In the genomic region with DNA sequence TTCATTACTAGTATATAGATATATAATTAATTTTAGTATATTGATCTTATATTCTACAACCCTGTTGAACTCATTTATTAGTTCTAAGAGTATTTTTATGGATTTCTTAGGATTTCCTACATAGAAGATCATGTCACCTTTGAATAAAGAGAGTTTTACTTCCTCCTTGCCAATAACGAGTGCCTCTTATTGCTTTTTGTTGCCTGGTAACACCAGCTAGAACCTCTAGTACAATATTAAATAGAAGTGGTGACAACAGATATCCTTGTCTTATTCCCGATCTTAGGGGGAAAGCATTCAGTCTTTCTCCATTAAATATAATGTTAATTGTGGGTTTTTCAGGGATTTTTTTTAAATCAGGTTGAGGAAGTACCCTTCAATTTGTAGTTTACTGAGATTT, we compare ENCODE assay signal across 24 cellular contexts. TPM values are rescaled to one million over a fixed set of nuclear protein-coding genes. Genes with fewer than 3 reads are reported as not detected.
"Had no signal": no experiment of that assay in that cellular context is flagged by ENCODE, and none has a peak within 500 bp of the region (broad histone marks: within the 10 kb centered on the region; RNA-seq: fewer than 3 reads in every experiment).

No MANE protein-coding gene starts in this region.

- H3K27me3 Mint-ChIP-seq: activated B cell treated with CpG ODN at 0.5 μM for 24 hours; activated CD4-positive, alpha-beta T cell treated with anti-CD3 and anti-CD28 coated beads for 36 hours; activated naive CD8-positive, alpha-beta T cell treated with anti-CD3 and anti-CD28 coated beads for 36 hours; natural killer cell treated with Interleukin-12 subunit alpha and Interleukin-12 subunit beta and Interleukin-15 and Interleukin-18, amount 100 ng/mL, for 72 hours had no signal

- H3K4me1 ChIP-seq: breast epithelium, prostate gland, spleen, testis, upper lobe of left lung had no signal

- H3K4me3 Mint-ChIP-seq: activated B cell treated with CpG ODN at 0.5 μM for 24 hours; activated CD4-positive, alpha-beta T cell treated with anti-CD3 and anti-CD28 coated beads for 36 hours; activated naive CD8-positive, alpha-beta T cell treated with anti-CD3 and anti-CD28 coated beads for 36 hours; activated T-cell treated with anti-CD3 and anti-CD28 coated beads, Interleukin-2, amount 50 U/mL, for 4 hours; natural killer cell treated with Interleukin-12 subunit alpha and Interleukin-12 subunit beta and Interleukin-15 and Interleukin-18, amount 100 ng/mL, for 72 hours; T-helper 1 cell treated with Interleukin-12 subunit alpha and Interleukin-12 subunit beta and Interleukin-4 antibody, amounts not matched to agents 30 μg/mL and 1 μg/mL, for 36 hours had no signal

- H3K36me3 ChIP-seq: breast epithelium, ovary, prostate gland had no signal

- DNase-seq: activated B cell treated with CpG ODN at 0.5 μM for 24 hours; activated CD4-positive, alpha-beta T cell treated with anti-CD3 and anti-CD28 coated beads for 36 hours; activated CD4-positive, alpha-beta T cell treated with anti-CD3 and anti-CD28 coated beads, Interleukin-2, amount 50 U/mL, for 48 hours; activated CD8-positive, alpha-beta memory T cell treated with anti-CD3 and anti-CD28 coated beads, Interleukin-2, amount 50 U/mL, for 48 hours; activated naive CD4-positive, alpha-beta T cell treated with Interleukin-2 at 50 U/mL for 16 hours; activated naive CD8-positive, alpha-beta T cell treated with anti-CD3 and anti-CD28 coated beads for 36 hours; activated T-cell treated with anti-CD3 and anti-CD28 coated beads, Interleukin-2, amount 50 U/mL, for 4 hours; erythroblast; foreskin fibroblast; left ventricle myocardium superior; mammary epithelial cell; midbrain; ovary; spleen; stimulated activated CD4-positive, alpha-beta T cell treated with anti-CD3 and anti-CD28 coated beads, Interleukin-4, amount 100 ng/mL, for 1 hour; stimulated activated naive CD4-positive, alpha-beta T cell; T1000; testis; upper lobe of left lung had no signal

- ATAC-seq: activated CD4-positive, alpha-beta T cell treated with anti-CD3 and anti-CD28 coated beads for 36 hours; activated T-cell treated with anti-CD3 and anti-CD28 coated beads, Interleukin-2, amount 50 U/mL, for 4 hours; left ventricle myocardium superior; natural killer cell treated with Interleukin-12 subunit alpha and Interleukin-12 subunit beta and Interleukin-15 and Interleukin-18, amount 100 ng/mL, for 72 hours had no signal

- H3K9me3 ChIP-seq: breast epithelium, ovary, prostate gland, spleen, testis, upper lobe of left lung had no signal

- H3K27ac ChIP-seq: breast epithelium, ovary, spleen, testis, upper lobe of left lung had no signal

- H3K27ac Mint-ChIP-seq: activated B cell treated with CpG ODN at 0.5 μM for 24 hours; activated CD4-positive, alpha-beta T cell treated with anti-CD3 and anti-CD28 coated beads for 36 hours; activated naive CD8-positive, alpha-beta T cell treated with anti-CD3 and anti-CD28 coated beads for 36 hours; natural killer cell treated with Interleukin-12 subunit alpha and Interleukin-12 subunit beta and Interleukin-15 and Interleukin-18, amount 100 ng/mL, for 72 hours; T-helper 1 cell treated with Interleukin-12 subunit alpha and Interleukin-12 subunit beta and Interleukin-4 antibody, amounts not matched to agents 30 μg/mL and 1 μg/mL, for 36 hours had no signal

- H3K4me3 ChIP-seq: breast epithelium, ovary, prostate gland, spleen, testis, upper lobe of left lung had no signal

- H3K36me3 Mint-ChIP-seq: activated naive CD8-positive, alpha-beta T cell treated with anti-CD3 and anti-CD28 coated beads for 36 hours; natural killer cell treated with Interleukin-12 subunit alpha and Interleukin-12 subunit beta and Interleukin-15 and Interleukin-18, amount 100 ng/mL, for 72 hours had no signal

- H3K27me3 ChIP-seq: breast epithelium, ovary, spleen, testis, upper lobe of left lung had no signal

- H3K4me1 Mint-ChIP-seq: activated B cell treated with CpG ODN at 0.5 μM for 24 hours; activated CD4-positive, alpha-beta T cell treated with anti-CD3 and anti-CD28 coated beads for 36 hours; activated naive CD8-positive, alpha-beta T cell treated with anti-CD3 and anti-CD28 coated beads for 36 hours had no signal

- H3K9me3 Mint-ChIP-seq: activated B cell treated with CpG ODN at 0.5 μM for 24 hours; activated naive CD8-positive, alpha-beta T cell treated with anti-CD3 and anti-CD28 coated beads for 36 hours; activated T-cell treated with anti-CD3 and anti-CD28 coated beads, Interleukin-2, amount 50 U/mL, for 4 hours; natural killer cell treated with Interleukin-12 subunit alpha and Interleukin-12 subunit beta and Interleukin-15 and Interleukin-18, amount 100 ng/mL, for 72 hours; T-helper 1 cell treated with Interleukin-12 subunit alpha and Interleukin-12 subunit beta and Interleukin-4 antibody, amounts not matched to agents 30 μg/mL and 1 μg/mL, for 36 hours had no signal

RNA-seq across cellular contexts. Expression of gene WNT2B, which starts 40.8 kb away (rescaled TPM):
- total RNA-seq: activated CD8-positive, alpha-beta memory T cell treated with anti-CD3 and anti-CD28 coated beads for 36 hours; activated naive CD8-positive, alpha-beta T cell treated with anti-CD3 and anti-CD28 coated beads for 36 hours had no signal
